In genomic region chr1:28642056-28642846, GRCh38 we compare ENCODE assay signal across 1 cellular context.
TF ChIP-seq lines count a peak whose summit lies in the region.

No MANE protein-coding gene starts in this region.

TF ChIP-seq in HepG2, 621 proteins besides CTCF, POLR2A, EP300 and RAD21:
- TF ChIP-seq MYNN (CRISPR knock-in tag; IDR thresholded peaks at IDR 0.05; ENCODE audit: low read depth) (peak; percentile 38; the same call in 1 of the 2 replicates), HOXD1 (CRISPR knock-in tag; IDR thresholded peaks at IDR 0.05) (no peak), ZNF878 (CRISPR knock-in tag; IDR thresholded peaks at IDR 0.05) (0 out of 2 replicates have a peak, but pooled peaks have one; percentile 1), ZNF501 (CRISPR knock-in tag; IDR thresholded peaks at IDR 0.05) (no peak), KAT7 (CRISPR knock-in tag; IDR thresholded peaks at IDR 0.05; ENCODE audit: borderline replicate concordance) (no peak), ZNF773 (CRISPR knock-in tag; IDR thresholded peaks at IDR 0.05; ENCODE audit: borderline replicate concordance) (peak; percentile 12; the same call in 1 of the 2 replicates)
